1 cellular context compared by ENCODE assay signal in genomic region chr22:50296658-50297490, GRCh38.
TF ChIP-seq lines count a peak whose summit lies in the region.

No MANE protein-coding gene starts in this region.

TF ChIP-seq in HCT116, 20 proteins besides CTCF, POLR2A, EP300 and RAD21 (continued from another document):
- TF ChIP-seq, protein P1, sequence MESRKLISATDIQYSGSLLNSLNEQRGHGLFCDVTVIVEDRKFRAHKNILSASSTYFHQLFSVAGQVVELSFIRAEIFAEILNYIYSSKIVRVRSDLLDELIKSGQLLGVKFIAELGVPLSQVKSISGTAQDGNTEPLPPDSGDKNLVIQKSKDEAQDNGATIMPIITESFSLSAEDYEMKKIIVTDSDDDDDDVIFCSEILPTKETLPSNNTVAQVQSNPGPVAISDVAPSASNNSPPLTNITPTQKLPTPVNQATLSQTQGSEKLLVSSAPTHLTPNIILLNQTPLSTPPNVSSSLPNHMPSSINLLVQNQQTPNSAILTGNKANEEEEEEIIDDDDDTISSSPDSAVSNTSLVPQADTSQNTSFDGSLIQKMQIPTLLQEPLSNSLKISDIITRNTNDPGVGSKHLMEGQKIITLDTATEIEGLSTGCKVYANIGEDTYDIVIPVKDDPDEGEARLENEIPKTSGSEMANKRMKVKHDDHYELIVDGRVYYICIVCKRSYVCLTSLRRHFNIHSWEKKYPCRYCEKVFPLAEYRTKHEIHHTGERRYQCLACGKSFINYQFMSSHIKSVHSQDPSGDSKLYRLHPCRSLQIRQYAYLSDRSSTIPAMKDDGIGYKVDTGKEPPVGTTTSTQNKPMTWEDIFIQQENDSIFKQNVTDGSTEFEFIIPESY (IDR thresholded peaks at IDR 0.05; ENCODE audit: extremely low read depth, insufficient replicate concordance, low read length): no peak
- no peak for TF ChIP-seq YY1 (IDR thresholded peaks at IDR 0.05; ENCODE audit: extremely low read depth, insufficient replicate concordance, low read depth, low read length)
- no peak for TF ChIP-seq EZH2phosphoT487 (IDR thresholded peaks at IDR 0.05; ENCODE audit: borderline replicate concordance)
- TF ChIP-seq ATF3 (IDR thresholded peaks at IDR 0.05): no peak
- no peak for TF ChIP-seq CEBPB (IDR thresholded peaks at IDR 0.05; ENCODE audit: low read depth)
- TF ChIP-seq JUND (IDR thresholded peaks at IDR 0.05): no peak
- no peak for TF ChIP-seq EGR1 (IDR thresholded peaks at IDR 0.05; ENCODE audit: low read depth)
- TF ChIP-seq CBX3 (IDR thresholded peaks at IDR 0.05; ENCODE audit: low read depth): no peak
- TF ChIP-seq EZH2 (IDR thresholded peaks at IDR 0.05): no peak
- TF ChIP-seq ELF1 (IDR thresholded peaks at IDR 0.05; ENCODE audit: borderline replicate concordance, low read depth): no peak
- TF ChIP-seq, protein P2, sequence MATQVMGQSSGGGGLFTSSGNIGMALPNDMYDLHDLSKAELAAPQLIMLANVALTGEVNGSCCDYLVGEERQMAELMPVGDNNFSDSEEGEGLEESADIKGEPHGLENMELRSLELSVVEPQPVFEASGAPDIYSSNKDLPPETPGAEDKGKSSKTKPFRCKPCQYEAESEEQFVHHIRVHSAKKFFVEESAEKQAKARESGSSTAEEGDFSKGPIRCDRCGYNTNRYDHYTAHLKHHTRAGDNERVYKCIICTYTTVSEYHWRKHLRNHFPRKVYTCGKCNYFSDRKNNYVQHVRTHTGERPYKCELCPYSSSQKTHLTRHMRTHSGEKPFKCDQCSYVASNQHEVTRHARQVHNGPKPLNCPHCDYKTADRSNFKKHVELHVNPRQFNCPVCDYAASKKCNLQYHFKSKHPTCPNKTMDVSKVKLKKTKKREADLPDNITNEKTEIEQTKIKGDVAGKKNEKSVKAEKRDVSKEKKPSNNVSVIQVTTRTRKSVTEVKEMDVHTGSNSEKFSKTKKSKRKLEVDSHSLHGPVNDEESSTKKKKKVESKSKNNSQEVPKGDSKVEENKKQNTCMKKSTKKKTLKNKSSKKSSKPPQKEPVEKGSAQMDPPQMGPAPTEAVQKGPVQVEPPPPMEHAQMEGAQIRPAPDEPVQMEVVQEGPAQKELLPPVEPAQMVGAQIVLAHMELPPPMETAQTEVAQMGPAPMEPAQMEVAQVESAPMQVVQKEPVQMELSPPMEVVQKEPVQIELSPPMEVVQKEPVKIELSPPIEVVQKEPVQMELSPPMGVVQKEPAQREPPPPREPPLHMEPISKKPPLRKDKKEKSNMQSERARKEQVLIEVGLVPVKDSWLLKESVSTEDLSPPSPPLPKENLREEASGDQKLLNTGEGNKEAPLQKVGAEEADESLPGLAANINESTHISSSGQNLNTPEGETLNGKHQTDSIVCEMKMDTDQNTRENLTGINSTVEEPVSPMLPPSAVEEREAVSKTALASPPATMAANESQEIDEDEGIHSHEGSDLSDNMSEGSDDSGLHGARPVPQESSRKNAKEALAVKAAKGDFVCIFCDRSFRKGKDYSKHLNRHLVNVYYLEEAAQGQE (IDR thresholded peaks at IDR 0.05; ENCODE audit: low read depth): no peak
- TF ChIP-seq SRF (IDR thresholded peaks at IDR 0.05; ENCODE audit: low read depth): no peak
